In the genomic region with DNA sequence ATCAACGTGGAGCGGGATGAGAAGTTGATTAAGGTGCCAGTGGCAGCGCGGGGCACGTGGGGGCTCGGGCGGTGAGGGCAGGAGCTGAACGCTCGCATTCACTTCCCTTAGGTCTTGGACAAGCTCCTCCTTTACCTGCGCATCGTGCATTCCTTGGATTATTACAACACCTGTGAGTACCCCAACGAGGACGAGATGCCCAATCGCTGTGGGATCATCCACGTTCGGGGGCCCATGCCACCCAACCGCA, we compare ENCODE assay signal across 1 cellular context.
TF ChIP-seq lines count a peak whose summit lies in the region.

No MANE protein-coding gene starts in this region.

TF ChIP-seq in HCT116, 20 proteins besides CTCF, POLR2A, EP300 and RAD21:
- TF ChIP-seq EGR1 (IDR thresholded peaks at IDR 0.05; ENCODE audit: low read depth) (no peak), EZH2phosphoT487 (IDR thresholded peaks at IDR 0.05; ENCODE audit: borderline replicate concordance) (no peak), JUND (IDR thresholded peaks at IDR 0.05) (no peak), FOSL1 (IDR thresholded peaks at IDR 0.05; ENCODE audit: low read depth) (no peak), ELF1 (IDR thresholded peaks at IDR 0.05; ENCODE audit: borderline replicate concordance, low read depth) (no peak), ZNF274 (IDR thresholded peaks at IDR 0.05; ENCODE audit: low read depth, low read length) (no peak), SRF (IDR thresholded peaks at IDR 0.05; ENCODE audit: low read depth) (no peak), TCF7L2 (IDR thresholded peaks at IDR 0.05; ENCODE audit: borderline replicate concordance, extremely low read depth, insufficient read depth, insufficient read length) (no peak), SP1 (IDR thresholded peaks at IDR 0.05; ENCODE audit: low read depth) (no peak), CBX3 (IDR thresholded peaks at IDR 0.05; ENCODE audit: low read depth) (no peak), POLR2AphosphoS5 (IDR thresholded peaks at IDR 0.05; ENCODE audit: low read depth, low read length) (no peak), SIN3A (IDR thresholded peaks at IDR 0.05; ENCODE audit: low read depth) (no peak), ZFX (IDR thresholded peaks at IDR 0.05) (no peak), CEBPB (IDR thresholded peaks at IDR 0.05; ENCODE audit: low read depth) (no peak)
- TF ChIP-seq, protein P1, sequence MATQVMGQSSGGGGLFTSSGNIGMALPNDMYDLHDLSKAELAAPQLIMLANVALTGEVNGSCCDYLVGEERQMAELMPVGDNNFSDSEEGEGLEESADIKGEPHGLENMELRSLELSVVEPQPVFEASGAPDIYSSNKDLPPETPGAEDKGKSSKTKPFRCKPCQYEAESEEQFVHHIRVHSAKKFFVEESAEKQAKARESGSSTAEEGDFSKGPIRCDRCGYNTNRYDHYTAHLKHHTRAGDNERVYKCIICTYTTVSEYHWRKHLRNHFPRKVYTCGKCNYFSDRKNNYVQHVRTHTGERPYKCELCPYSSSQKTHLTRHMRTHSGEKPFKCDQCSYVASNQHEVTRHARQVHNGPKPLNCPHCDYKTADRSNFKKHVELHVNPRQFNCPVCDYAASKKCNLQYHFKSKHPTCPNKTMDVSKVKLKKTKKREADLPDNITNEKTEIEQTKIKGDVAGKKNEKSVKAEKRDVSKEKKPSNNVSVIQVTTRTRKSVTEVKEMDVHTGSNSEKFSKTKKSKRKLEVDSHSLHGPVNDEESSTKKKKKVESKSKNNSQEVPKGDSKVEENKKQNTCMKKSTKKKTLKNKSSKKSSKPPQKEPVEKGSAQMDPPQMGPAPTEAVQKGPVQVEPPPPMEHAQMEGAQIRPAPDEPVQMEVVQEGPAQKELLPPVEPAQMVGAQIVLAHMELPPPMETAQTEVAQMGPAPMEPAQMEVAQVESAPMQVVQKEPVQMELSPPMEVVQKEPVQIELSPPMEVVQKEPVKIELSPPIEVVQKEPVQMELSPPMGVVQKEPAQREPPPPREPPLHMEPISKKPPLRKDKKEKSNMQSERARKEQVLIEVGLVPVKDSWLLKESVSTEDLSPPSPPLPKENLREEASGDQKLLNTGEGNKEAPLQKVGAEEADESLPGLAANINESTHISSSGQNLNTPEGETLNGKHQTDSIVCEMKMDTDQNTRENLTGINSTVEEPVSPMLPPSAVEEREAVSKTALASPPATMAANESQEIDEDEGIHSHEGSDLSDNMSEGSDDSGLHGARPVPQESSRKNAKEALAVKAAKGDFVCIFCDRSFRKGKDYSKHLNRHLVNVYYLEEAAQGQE (IDR thresholded peaks at IDR 0.05; ENCODE audit: low read depth) = no peak
- TF ChIP-seq, protein P2, sequence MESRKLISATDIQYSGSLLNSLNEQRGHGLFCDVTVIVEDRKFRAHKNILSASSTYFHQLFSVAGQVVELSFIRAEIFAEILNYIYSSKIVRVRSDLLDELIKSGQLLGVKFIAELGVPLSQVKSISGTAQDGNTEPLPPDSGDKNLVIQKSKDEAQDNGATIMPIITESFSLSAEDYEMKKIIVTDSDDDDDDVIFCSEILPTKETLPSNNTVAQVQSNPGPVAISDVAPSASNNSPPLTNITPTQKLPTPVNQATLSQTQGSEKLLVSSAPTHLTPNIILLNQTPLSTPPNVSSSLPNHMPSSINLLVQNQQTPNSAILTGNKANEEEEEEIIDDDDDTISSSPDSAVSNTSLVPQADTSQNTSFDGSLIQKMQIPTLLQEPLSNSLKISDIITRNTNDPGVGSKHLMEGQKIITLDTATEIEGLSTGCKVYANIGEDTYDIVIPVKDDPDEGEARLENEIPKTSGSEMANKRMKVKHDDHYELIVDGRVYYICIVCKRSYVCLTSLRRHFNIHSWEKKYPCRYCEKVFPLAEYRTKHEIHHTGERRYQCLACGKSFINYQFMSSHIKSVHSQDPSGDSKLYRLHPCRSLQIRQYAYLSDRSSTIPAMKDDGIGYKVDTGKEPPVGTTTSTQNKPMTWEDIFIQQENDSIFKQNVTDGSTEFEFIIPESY (IDR thresholded peaks at IDR 0.05; ENCODE audit: extremely low read depth, insufficient replicate concordance, low read length) = no peak
- TF ChIP-seq, protein P3, sequence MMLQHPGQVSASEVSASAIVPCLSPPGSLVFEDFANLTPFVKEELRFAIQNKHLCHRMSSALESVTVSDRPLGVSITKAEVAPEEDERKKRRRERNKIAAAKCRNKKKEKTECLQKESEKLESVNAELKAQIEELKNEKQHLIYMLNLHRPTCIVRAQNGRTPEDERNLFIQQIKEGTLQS (IDR thresholded peaks at IDR 0.05) = no peak
- TF ChIP-seq, protein P4, sequence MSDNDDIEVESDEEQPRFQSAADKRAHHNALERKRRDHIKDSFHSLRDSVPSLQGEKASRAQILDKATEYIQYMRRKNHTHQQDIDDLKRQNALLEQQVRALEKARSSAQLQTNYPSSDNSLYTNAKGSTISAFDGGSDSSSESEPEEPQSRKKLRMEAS (IDR thresholded peaks at IDR 0.05) = no peak
